ENCODE assay signal across 18 cellular contexts in genomic region chr15:93500155-93500554, GRCh38.
DNase-seq lines count a peak whose midpoint lies in the region; ATAC-seq and TF ChIP-seq lines count a peak whose summit lies in the region.
"Had no signal": no experiment of that assay in that cellular context is flagged by ENCODE, and none has a peak within 500 bp of the region (broad histone marks: within the 10 kb centered on the region; RNA-seq: fewer than 3 reads in every experiment).

No MANE protein-coding gene starts in this region.

- ATAC-seq in GM18511 (IDR thresholded peaks at IDR 0.05; ENCODE audit: unreplicated experiment) (peak; percentile 6), lower lobe of right lung (peak; percentile 64 to 73), upper lobe of right lung (peak; percentile 78)
- ATAC-seq: A549 had no signal

- TF ChIP-seq CTCF in chondrocyte (IDR thresholded peaks at IDR 0.05) (no peak), lower lobe of right lung (IDR thresholded peaks at IDR 0.05) (no peak), upper lobe of right lung (IDR thresholded peaks at IDR 0.05) (no peak)

- intact Hi-C loops in lower lobe of right lung (cut with DNase I) = no loop called here
- intact Hi-C loops in upper lobe of right lung (cut with DNase I) = no loop called here
- intact Hi-C loops in posterior vena cava (cut with DNase I) = no loop called here

- H3K4me3 ChIP-seq in lower lobe of right lung (no peak overlapping the region), upper lobe of right lung (no peak overlapping the region)
- H3K4me3 ChIP-seq: A549, HAP-1 had no signal

- H3K4me1 ChIP-seq in lower lobe of right lung (no peaks in the 10 kb centered on the region), upper lobe of right lung (no peaks in the 10 kb centered on the region)
- H3K4me1 ChIP-seq: A549, HAP-1 had no signal

- H3K4me1 Mint-ChIP-seq in chondrocyte (ENCODE audit: low read depth) = peaks cover 66% of the 10 kb centered on the region
- H3K4me1 Mint-ChIP-seq: CD4-positive, alpha-beta memory T cell had no signal

- peaks cover 4% of the 10 kb centered on the region for H3K9me3 Mint-ChIP-seq in chondrocyte (ENCODE audit: low read depth)
- H3K9me3 Mint-ChIP-seq: CD4-positive, alpha-beta memory T cell had no signal

- peak overlapping the region; percentile 14 for H3K27ac Mint-ChIP-seq in chondrocyte (ENCODE audit: unreplicated experiment)
- H3K27ac Mint-ChIP-seq: CD4-positive, alpha-beta memory T cell; HFFc6 had no signal

- H3K4me3 Mint-ChIP-seq in chondrocyte (ENCODE audit: unreplicated experiment) = no peak overlapping the region
- H3K4me3 Mint-ChIP-seq: CD4-positive, alpha-beta memory T cell; HFFc6 had no signal

- no peaks in the 10 kb centered on the region for H3K36me3 ChIP-seq in lower lobe of right lung
- H3K36me3 ChIP-seq in upper lobe of right lung = no peaks in the 10 kb centered on the region
- H3K36me3 ChIP-seq: HAP-1 had no signal

- H3K9me3 ChIP-seq in lower lobe of right lung (no peaks in the 10 kb centered on the region), upper lobe of right lung (no peaks in the 10 kb centered on the region)
- H3K9me3 ChIP-seq: A549, HAP-1 had no signal

- no peak overlapping the region for H3K27ac ChIP-seq in lower lobe of right lung
- H3K27ac ChIP-seq in upper lobe of right lung = no peak overlapping the region
- no peak overlapping the region for H3K27ac ChIP-seq in caudate nucleus (ENCODE audit: low read depth, low read length)
- H3K27ac ChIP-seq: A549 had no signal

- no peaks in the 10 kb centered on the region for H3K36me3 Mint-ChIP-seq in chondrocyte (ENCODE audit: low read depth)
- H3K36me3 Mint-ChIP-seq: CD4-positive, alpha-beta memory T cell had no signal

- no peak for DNase-seq in chondrocyte (ENCODE audit: low spot score)
- no peak for DNase-seq in lower lobe of right lung
- DNase-seq in upper lobe of right lung = no peak
- DNase-seq in cerebellar nuclear complex (lab: John Stamatoyannopoulos, UW) = no peak
- no peak for DNase-seq in posterior vena cava (ENCODE audit: low spot score)
- DNase-seq in caudate nucleus (lab: John Stamatoyannopoulos, UW) = no peak
- DNase-seq: 8988T; ACHN; C1 segment of cervical spinal cord; CD4-positive, alpha-beta memory T cell; COR-L47; DMS153; DND-41; GOT3; HFFc6 had no signal

- H3K27me3 ChIP-seq in lower lobe of right lung (ENCODE audit: low read depth) = no peaks in the 10 kb centered on the region
- no peaks in the 10 kb centered on the region for H3K27me3 ChIP-seq in upper lobe of right lung

- no peaks in the 10 kb centered on the region for H3K27me3 Mint-ChIP-seq in chondrocyte (ENCODE audit: low read depth)

Comparison
In these comparisons a context has a peak if more than half of its experiments do, and no peak if none do; other contexts are left out.
1. ATAC-seq: peak in every context shown above with its lines; median percentile 78 in upper lobe of right lung; 68 in lower lobe of right lung; 6 in GM18511.